In genomic region chr7:2956526-2957368, GRCh38 we compare ENCODE assay signal across 9 cellular contexts.
DNase-seq lines count a peak whose midpoint lies in the region; ATAC-seq and TF ChIP-seq lines count a peak whose summit lies in the region.
"Had no signal": no experiment of that assay in that cellular context is flagged by ENCODE, and none has a peak within 500 bp of the region (broad histone marks: within the 10 kb centered on the region; RNA-seq: fewer than 3 reads in every experiment).

No MANE protein-coding gene starts in this region.

- no peak overlapping the region for H3K27ac Mint-ChIP-seq in WTC11

- H3K9me3 Mint-ChIP-seq in WTC11, result peaks cover 8% of the 10 kb centered on the region; the same call in 1 of the 2 replicates

- POLR2A ChIA-PET in WTC11 (lab: Charles Lee), result no interaction called here

- H3K36me3 ChIP-seq in left ventricle myocardium inferior, result no peaks in the 10 kb centered on the region
- H3K36me3 ChIP-seq: pancreas had no signal

- peaks cover 84% of the 10 kb centered on the region for H3K27me3 ChIP-seq in left ventricle myocardium inferior (ENCODE audit: low read depth)
- H3K27me3 ChIP-seq: pancreas had no signal

- no peak for TF ChIP-seq CTCF in WTC11 (IDR thresholded peaks at IDR 0.05)
- no peak for TF ChIP-seq CTCF in left ventricle myocardium inferior (IDR thresholded peaks at IDR 0.05; ENCODE audit: borderline replicate concordance)

- H3K36me3 Mint-ChIP-seq in WTC11, result peaks cover 10% of the 10 kb centered on the region

- H3K4me3 Mint-ChIP-seq in WTC11, result no peak overlapping the region

- H3K27me3 Mint-ChIP-seq in WTC11 (ENCODE audit: low read depth), result no peaks in the 10 kb centered on the region

- intact Hi-C loops in left ventricle myocardium inferior (cut with micrococcal nuclease), result no loop called here

- no peaks in the 10 kb centered on the region for H3K9me3 ChIP-seq in left ventricle myocardium inferior (replicated peaks)
- H3K9me3 ChIP-seq: pancreas had no signal

- no peak for ATAC-seq in WTC11
- ATAC-seq in GM18517 (IDR thresholded peaks at IDR 0.05; ENCODE audit: unreplicated experiment), result no peak
- ATAC-seq in HG03196 (IDR thresholded peaks at IDR 0.05; ENCODE audit: unreplicated experiment), result no peak

- CTCF ChIA-PET in WTC11 (lab: Charles Lee), result no interaction called here

- peak; percentile 93 for DNase-seq in HPDE6-E6E7 (ENCODE audit: extremely low spot score)
- peak; percentile 5 for DNase-seq in WTC11 (ENCODE audit: low spot score)
- DNase-seq in epithelial cell of prostate (ENCODE audit: low read depth, low spot score), result peak; percentile 73
- DNase-seq in stimulated activated CD4-positive, alpha-beta T cell treated with anti-CD3 and anti-CD28 coated beads, Interleukin-4, amount 100 ng/mL, for 4 hours, result peak; percentile 28 to 52
- DNase-seq in left ventricle myocardium inferior, result no peak
- no peak for DNase-seq in NCI-H1417 treated with DMSO at 0.1 percent for 48 hours (lab: John Stamatoyannopoulos, UW)

- H3K27ac ChIP-seq in epithelial cell of prostate (peak overlapping the region; percentile 89), left ventricle myocardium inferior (replicated peaks) (no peak overlapping the region)
- H3K27ac ChIP-seq: pancreas had no signal

- H3K4me1 ChIP-seq in left ventricle myocardium inferior, result no peaks in the 10 kb centered on the region
- H3K4me1 ChIP-seq: pancreas had no signal

- H3K4me1 Mint-ChIP-seq in WTC11, result peaks cover 5% of the 10 kb centered on the region

- no peak overlapping the region for H3K4me3 ChIP-seq in left ventricle myocardium inferior
- H3K4me3 ChIP-seq: pancreas had no signal

TF ChIP-seq in WTC11, 78 proteins besides CTCF, POLR2A, EP300 and RAD21:
- TF ChIP-seq HMGA2 (CRISPR knock-in tag; IDR thresholded peaks at IDR 0.05), result no peak

Comparison
In these comparisons a context has a peak if more than half of its experiments do, and no peak if none do; other contexts are left out.
1. DNase-seq: peak in HPDE6-E6E7 (single experiment), WTC11 (single experiment), epithelial cell of prostate (single experiment) and stimulated activated CD4-positive, alpha-beta T cell treated with anti-CD3 and anti-CD28 coated beads, Interleukin-4, amount 100 ng/mL, for 4 hours (2 of 2); none in left ventricle myocardium inferior (single experiment) and NCI-H1417 treated with DMSO at 0.1 percent for 48 hours (single experiment).